In genomic region chr1:145963218-145964019, GRCh38 we compare ENCODE assay signal across 8 cellular contexts. TPM values are rescaled to one million over a fixed set of nuclear protein-coding genes. Genes with fewer than 3 reads are reported as not detected.
DNase-seq lines count a peak whose midpoint lies in the region; ATAC-seq and TF ChIP-seq lines count a peak whose summit lies in the region.

No MANE protein-coding gene starts in this region.

- intact Hi-C loops in Right ventricle myocardium inferior (cut with DNase I) = loop anchor here (5.0 kb wide), 2 partner anchors 44 to 116 kb away; partner anchors contain the start of gene NUDT17
- intact Hi-C loops in psoas muscle (cut with DNase I) = loop anchor here in 1 of 2 donors (5.0 kb wide), 1 partner anchor 106 kb away; the partner anchor contains the start of gene PIAS3

- H3K4me1 ChIP-seq in right atrium auricular region = peaks cover 0 to 43% of the 10 kb centered on the region in 2 donors
- peaks cover 7 to 23% of the 10 kb centered on the region in 2 donors for H3K4me1 ChIP-seq in esophagus (ENCODE audit: control insufficient read depth in 2 of 2, insufficient read depth in 2 of 2, low read length in 1 of 2)
- peaks cover 50% of the 10 kb centered on the region for H3K4me1 ChIP-seq in psoas muscle

- no peaks in the 10 kb centered on the region for H3K36me3 ChIP-seq in right atrium auricular region
- H3K36me3 ChIP-seq in esophagus (ENCODE audit: control insufficient read depth in 2 of 2, insufficient read depth in 2 of 2, low read length in 1 of 2) = peaks cover 0 to 3% of the 10 kb centered on the region in 2 donors
- H3K36me3 ChIP-seq in psoas muscle (ENCODE audit: insufficient read depth in 1 of 2, low read depth in 1 of 2) = peaks cover 0 to 5% of the 10 kb centered on the region in 2 donors

- peak; percentile 18 for DNase-seq in right atrium auricular region (ENCODE audit: low spot score)
- no peak for DNase-seq in Right ventricle myocardium inferior (ENCODE audit: missing footprints)
- no peak for DNase-seq in psoas muscle
- no peak for DNase-seq in SKM-1 (lab: John Stamatoyannopoulos, UW; ENCODE audit: unreplicated experiment)
- no peak for DNase-seq in stimulated activated naive CD4-positive, alpha-beta T cell treated with Interleukin-2 at 50 U/mL for 16 hours (lab: John Stamatoyannopoulos, UW)
- DNase-seq in activated CD4-positive, alpha-beta T cell treated with anti-CD3 and anti-CD28 coated beads for 48 hours = no peak

- ATAC-seq in Right ventricle myocardium inferior (no peak), SK-N-SH treated with all-trans-retinoic acid at 6 μM for 48 hours (peak; percentile 23), psoas muscle (no peak)

- 36% methylated on average over 6 of the region's 6 CpGs for WGBS in esophagus, 2 donors
- 29 to 38% (median 31%) methylated on average over 6 of the region's 6 CpGs for WGBS in psoas muscle, 3 donors

- TF ChIP-seq CTCF in right atrium auricular region (IDR thresholded peaks at IDR 0.05) (no peak), psoas muscle (IDR thresholded peaks at IDR 0.05) (no peak)

- H3K4me3 ChIP-seq in right atrium auricular region = peak overlapping the region; percentile 65 to 74
- H3K4me3 ChIP-seq in esophagus (ENCODE audit: low read depth in 1 of 2, low read length in 2 of 2) = peak overlapping the region; percentile 64 to 74
- H3K4me3 ChIP-seq in psoas muscle = peak overlapping the region; percentile 85

- H3K27ac ChIP-seq in right atrium auricular region = peak overlapping the region; percentile 93
- H3K27ac ChIP-seq in esophagus (ENCODE audit: low read depth in 2 of 2, low read length in 1 of 2) = peak overlapping the region; percentile 87 to 98
- H3K27ac ChIP-seq in psoas muscle = peak overlapping the region; percentile 86

- no peaks in the 10 kb centered on the region for H3K27me3 ChIP-seq in right atrium auricular region
- no peaks in the 10 kb centered on the region for H3K27me3 ChIP-seq in esophagus (ENCODE audit: control insufficient read depth in 1 of 2, insufficient read depth in 2 of 2, low read length in 2 of 2)
- no peaks in the 10 kb centered on the region for H3K27me3 ChIP-seq in psoas muscle (ENCODE audit: insufficient read depth in 3 of 3, low read length in 2 of 3)

- H3K9me3 ChIP-seq in right atrium auricular region (no peaks in the 10 kb centered on the region), esophagus (ENCODE audit: control insufficient read depth in 2 of 2, insufficient read depth in 1 of 2, low read depth in 1 of 2, low read length in 1 of 2) (no peaks in the 10 kb centered on the region), psoas muscle (peaks cover 6% of the 10 kb centered on the region)

TF ChIP-seq in SK-N-SH treated with all-trans-retinoic acid at 6 μM for 48 hours, 23 proteins besides CTCF, POLR2A, EP300 and RAD21 (continues in another document):
- TF ChIP-seq ZNF70 (CRISPR knock-in tag; IDR thresholded peaks at IDR 0.05) (no peak), ZFP3 (CRISPR knock-in tag; IDR thresholded peaks at IDR 0.05) (no peak), TSHZ2 (CRISPR knock-in tag; IDR thresholded peaks at IDR 0.05) (no peak), SNAI2 (CRISPR knock-in tag; IDR thresholded peaks at IDR 0.05) (no peak), TCF4 (CRISPR knock-in tag; IDR thresholded peaks at IDR 0.05; ENCODE audit: borderline replicate concordance) (no peak), RARB (CRISPR knock-in tag; IDR thresholded peaks at IDR 0.05) (no peak), POU6F1 (CRISPR knock-in tag; IDR thresholded peaks at IDR 0.05; ENCODE audit: borderline replicate concordance, low read depth) (no peak), OSR1 (CRISPR knock-in tag; IDR thresholded peaks at IDR 0.05) (no peak), ZNF565 (CRISPR knock-in tag; conservative IDR thresholded peaks at IDR 0.05; ENCODE audit: low read depth) (no peak), ZNF8 (CRISPR knock-in tag; IDR thresholded peaks at IDR 0.05) (no peak), PATZ1 (CRISPR knock-in tag; IDR thresholded peaks at IDR 0.05; ENCODE audit: borderline replicate concordance) (no peak), ISL1 (CRISPR knock-in tag; IDR thresholded peaks at IDR 0.05) (no peak)

RNA-seq across cellular contexts. Expression of gene ANKRD34A, which starts 1.0 kb away (rescaled TPM):
- 1 to 10 TPM; 1.5 to 3.4 TPM for total RNA-seq in right atrium auricular region
- total RNA-seq in Right ventricle myocardium inferior = 0.62 TPM
- under 1 TPM; 0.27 to 0.47 TPM for polyA plus RNA-seq in esophagus
- total RNA-seq in psoas muscle = 10 to 100 TPM in 1 of 4 donors, 1 to 10 TPM in 2, under 1 TPM in 1; 0.42 to 12.3 (median 4.9) TPM
- 10 to 100 TPM in 1 of 3 donors, 1 to 10 TPM in 2; 6.6 to 14.7 (median 7.4) TPM for polyA plus RNA-seq in psoas muscle

RNA-seq across cellular contexts. Expression of gene POLR3GL, which starts 1.1 kb away (rescaled TPM):
- total RNA-seq in right atrium auricular region = 10 to 100 TPM; 36.4 to 45.2 TPM
- total RNA-seq in Right ventricle myocardium inferior = 49.1 TPM
- polyA plus RNA-seq in esophagus = 10 to 100 TPM; 12.8 to 13.7 TPM
- total RNA-seq in psoas muscle = 10 to 100 TPM; 30.5 to 62.5 (median 48.9) TPM
- 100 to 1,000 TPM in 1 of 3 donors, 10 to 100 TPM in 2; 59.9 to 139 (median 98.1) TPM for polyA plus RNA-seq in psoas muscle

RNA-seq across cellular contexts. Expression of gene LIX1L, which starts 5.6 kb away (rescaled TPM):
- 10 to 100 TPM; 26.6 to 36.6 TPM for total RNA-seq in right atrium auricular region
- total RNA-seq in Right ventricle myocardium inferior = 25.8 TPM
- polyA plus RNA-seq in esophagus = 1 to 10 TPM; 2.1 to 2.9 TPM
- 10 to 100 TPM; 14.6 to 59.7 (median 38.0) TPM for total RNA-seq in psoas muscle
- polyA plus RNA-seq in psoas muscle = 10 to 100 TPM; 23.5 to 36.9 (median 28.1) TPM

RNA-seq across cellular contexts. Expression of gene TXNIP, which starts 33.0 kb away (rescaled TPM):
- total RNA-seq in right atrium auricular region (1,000 to 10,000 TPM in 1 of 2 donors, 100 to 1,000 TPM in 1; 898 to 1,186 TPM), Right ventricle myocardium inferior (1,017 TPM), psoas muscle (1,000 to 10,000 TPM in 3 of 4 donors, 100 to 1,000 TPM in 1; 887 to 2,747 (median 1,374) TPM)
- polyA plus RNA-seq in esophagus (100 to 1,000 TPM in 1 of 2 donors, 10 to 100 TPM in 1; 77.5 to 235 TPM), psoas muscle (1,000 to 10,000 TPM; 1,253 to 1,929 (median 1,863) TPM)

RNA-seq across cellular contexts. Expression of gene RBM8A, which starts 36.1 kb away (rescaled TPM):
- 10 to 100 TPM; 75.2 to 91.1 TPM for total RNA-seq in right atrium auricular region
- total RNA-seq in Right ventricle myocardium inferior = 63.6 TPM
- 100 to 1,000 TPM; 144 to 250 TPM for polyA plus RNA-seq in esophagus
- 100 to 1,000 TPM in 3 of 4 donors, 10 to 100 TPM in 1; 82.9 to 254 (median 174) TPM for total RNA-seq in psoas muscle
- 100 to 1,000 TPM; 193 to 527 (median 243) TPM for polyA plus RNA-seq in psoas muscle
